24 cellular contexts compared by ENCODE assay signal in genomic region chr1:42178249-42178648, GRCh38. TPM values are rescaled to one million over a fixed set of nuclear protein-coding genes. Genes with fewer than 3 reads are reported as not detected.
DNase-seq lines count a peak whose midpoint lies in the region; ATAC-seq, FAIRE-seq and TF ChIP-seq lines count a peak whose summit lies in the region.
"Had no signal": no experiment of that assay in that cellular context is flagged by ENCODE, and none has a peak within 500 bp of the region (broad histone marks: within the 10 kb centered on the region; RNA-seq: fewer than 3 reads in every experiment).

No MANE protein-coding gene starts in this region.

- no peaks in the 10 kb centered on the region for H3K27me3 ChIP-seq in PC-9 (ENCODE audit: insufficient read depth, low read depth)
- H3K27me3 ChIP-seq: body of pancreas, MG63 had no signal

- no peak for TF ChIP-seq POLR2A in A549 (IDR thresholded peaks at IDR 0.05; ENCODE audit: low read length)

- no peaks in the 10 kb centered on the region for H3K9me3 ChIP-seq in A549
- H3K9me3 ChIP-seq in mesodermal cell (ENCODE audit: control insufficient read depth, low read length), result no peaks in the 10 kb centered on the region
- H3K9me3 ChIP-seq in PC-9 (ENCODE audit: insufficient read depth, low read depth), result no peaks in the 10 kb centered on the region
- H3K9me3 ChIP-seq: body of pancreas, MG63, thoracic aorta had no signal

- CTCF ChIA-PET in A549 (lab: Yijun Ruan, JAX) (no interaction called here), PC-9 (lab: Charles Lee) (no interaction called here)

- H3K4me3 Mint-ChIP-seq in brain, result no peak overlapping the region
- H3K4me3 Mint-ChIP-seq: activated CD4-positive, alpha-beta T cell treated with anti-CD3 and anti-CD28 coated beads, Interleukin-2, amount 10 ng/mL, durations not matched to agents 7 days and 5 days; activated naive CD8-positive, alpha-beta T cell treated with anti-CD3 and anti-CD28 coated beads, Interleukin-2, amount 10 ng/mL, durations not matched to agents 7 days and 5 days; activated T-helper 17 cell treated with anti-CD3 and anti-CD28 coated beads, Interleukin-2, amount 50 U/mL, for 72 hours; IgD-negative memory B cell had no signal

- no peak overlapping the region for H3K27ac ChIP-seq in A549
- H3K27ac ChIP-seq in mesodermal cell (ENCODE audit: low read depth, low read length, severe bottlenecking), result peak overlapping the region; percentile 78
- H3K27ac ChIP-seq in PC-9, result no peak overlapping the region
- H3K27ac ChIP-seq: parathyroid adenoma, RWPE1, thoracic aorta had no signal

- no peak for TF ChIP-seq RAD21 in A549 (conservative IDR thresholded peaks at IDR 0.05 in 1 of 2, IDR thresholded peaks at IDR 0.05 in 1 of 2)

- no peaks in the 10 kb centered on the region for H3K9me3 Mint-ChIP-seq in brain
- H3K9me3 Mint-ChIP-seq: activated CD4-positive, alpha-beta T cell treated with anti-CD3 and anti-CD28 coated beads, Interleukin-2, amount 10 ng/mL, durations not matched to agents 7 days and 5 days; activated naive CD8-positive, alpha-beta T cell treated with anti-CD3 and anti-CD28 coated beads, Interleukin-2, amount 10 ng/mL, durations not matched to agents 7 days and 5 days; activated T-helper 17 cell treated with anti-CD3 and anti-CD28 coated beads, Interleukin-2, amount 50 U/mL, for 72 hours; CD4-positive, CD25-positive, alpha-beta regulatory T cell; IgD-negative memory B cell; naive thymus-derived CD8-positive, alpha-beta T cell had no signal

- DNase-seq in A549 (ENCODE audit: low read depth in 1 of 2, low spot score in 1 of 2) (no peak), NCI-H226 (peak; percentile 76), PC-9 (no peak), SIG-M5 treated with dmso at 0.1 percent for 504 hours (lab: John Stamatoyannopoulos, UW; ENCODE audit: unreplicated experiment) (no peak)
- DNase-seq: activated CD4-positive, alpha-beta T cell treated with anti-CD3 and anti-CD28 coated beads, Interleukin-2, amount 10 ng/mL, durations not matched to agents 7 days and 5 days; activated naive CD8-positive, alpha-beta T cell treated with anti-CD3 and anti-CD28 coated beads, Interleukin-2, amount 10 ng/mL, durations not matched to agents 7 days and 5 days; CD4-positive, CD25-positive, alpha-beta regulatory T cell; naive thymus-derived CD8-positive, alpha-beta T cell; NCI-H1694 had no signal

- peaks cover 56% of the 10 kb centered on the region for H3K4me1 Mint-ChIP-seq in brain
- H3K4me1 Mint-ChIP-seq: activated CD4-positive, alpha-beta T cell treated with anti-CD3 and anti-CD28 coated beads, Interleukin-2, amount 10 ng/mL, durations not matched to agents 7 days and 5 days; activated T-helper 17 cell treated with anti-CD3 and anti-CD28 coated beads, Interleukin-2, amount 50 U/mL, for 72 hours had no signal

- no TSS peak for BruUV-seq in PC-9 (replicated peaks; lab: Mats Ljungman, UMichigan)

- TF ChIP-seq EP300 in A549 (IDR thresholded peaks at IDR 0.05), result no peak

- no peak overlapping the region for H3K4me3 ChIP-seq in A549
- no peak overlapping the region for H3K4me3 ChIP-seq in mesodermal cell (ENCODE audit: extremely low read depth, insufficient read depth, low read length, poor library complexity, severe bottlenecking)
- H3K4me3 ChIP-seq in PC-9, result no peak overlapping the region
- H3K4me3 ChIP-seq: body of pancreas, MG63, thoracic aorta had no signal

- FAIRE-seq in A549 (lab: Jason Lieb, UNC), result no peak
- FAIRE-seq: H54, kidney, TTC549 had no signal

- H3K79me2 ChIP-seq in PC-9 (ENCODE audit: low read depth), result no peaks in the 10 kb centered on the region; the same call in 1 of the 2 replicates
- H3K79me2 ChIP-seq: parathyroid adenoma had no signal

- H4K20me1 ChIP-seq in PC-9 (ENCODE audit: insufficient read depth), result 0 out of 2 replicates have a peak, but pooled peaks cover 3% of the 10 kb centered on the region

- no peaks in the 10 kb centered on the region for H3K9me2 ChIP-seq in PC-9 (ENCODE audit: insufficient read depth)

- peaks cover 49% of the 10 kb centered on the region for H3F3A ChIP-seq in PC-9 (ENCODE audit: insufficient read depth, low read depth)

- H3K36me3 Mint-ChIP-seq in brain, result peaks cover 20% of the 10 kb centered on the region

- POLR2A ChIA-PET in A549 (lab: Yijun Ruan, JAX), result no interaction called here
- POLR2A ChIA-PET in PC-9 (lab: Charles Lee; ENCODE audit: unreplicated experiment), result no interaction called here

- TF ChIP-seq CTCF in A549 (IDR thresholded peaks at IDR 0.05), result no peak
- no peak for TF ChIP-seq CTCF in brain (conservative IDR thresholded peaks at IDR 0.05)
- TF ChIP-seq CTCF in PC-9 (conservative IDR thresholded peaks at IDR 0.05), result no peak

- no peak overlapping the region for H2AFZ ChIP-seq in PC-9
- H2AFZ ChIP-seq: parathyroid adenoma had no signal

- peaks cover 49% of the 10 kb centered on the region for H3K36me3 ChIP-seq in mesodermal cell (ENCODE audit: control insufficient read depth, insufficient read depth, low read length)
- H3K36me3 ChIP-seq in PC-9 (ENCODE audit: low read depth), result peaks cover 4% of the 10 kb centered on the region
- H3K36me3 ChIP-seq: thoracic aorta had no signal

- peak overlapping the region in 4 of 5 experiments; percentile 71 to 90 (median 82) for H3K27ac Mint-ChIP-seq in brain
- H3K27ac Mint-ChIP-seq: activated CD4-positive, alpha-beta T cell treated with anti-CD3 and anti-CD28 coated beads, Interleukin-2, amount 10 ng/mL, durations not matched to agents 7 days and 5 days; activated naive CD8-positive, alpha-beta T cell treated with anti-CD3 and anti-CD28 coated beads, Interleukin-2, amount 10 ng/mL, durations not matched to agents 7 days and 5 days had no signal

- intact Hi-C loops in PC-9 (cut with micrococcal nuclease; ENCODE audit: unreplicated experiment), result loop anchor here (10.0 kb wide), 1 partner anchor 277 kb away; the partner anchor contains the start of genes PPCS and ZMYND12

- H3K27me3 Mint-ChIP-seq in brain, result no peaks in the 10 kb centered on the region
- H3K27me3 Mint-ChIP-seq: activated CD4-positive, alpha-beta T cell treated with anti-CD3 and anti-CD28 coated beads, Interleukin-2, amount 10 ng/mL, durations not matched to agents 7 days and 5 days; activated naive CD8-positive, alpha-beta T cell treated with anti-CD3 and anti-CD28 coated beads, Interleukin-2, amount 10 ng/mL, durations not matched to agents 7 days and 5 days; activated T-helper 17 cell treated with anti-CD3 and anti-CD28 coated beads, Interleukin-2, amount 50 U/mL, for 72 hours; CD4-positive, CD25-positive, alpha-beta regulatory T cell; IgD-negative memory B cell; naive thymus-derived CD8-positive, alpha-beta T cell had no signal

- H3K4me1 ChIP-seq in A549 (no peaks in the 10 kb centered on the region), mesodermal cell (ENCODE audit: control insufficient read depth, insufficient read depth, low read length, poor library complexity, severe bottlenecking) (peaks cover 29% of the 10 kb centered on the region), PC-9 (replicated peaks; ENCODE audit: insufficient read depth) (peaks cover 17% of the 10 kb centered on the region)

- ATAC-seq in A549 (no peak), GM21717 (IDR thresholded peaks at IDR 0.05; ENCODE audit: unreplicated experiment) (no peak), GM21786 (IDR thresholded peaks at IDR 0.05; ENCODE audit: unreplicated experiment) (no peak)
- ATAC-seq: activated T-helper 17 cell treated with anti-CD3 and anti-CD28 coated beads, Interleukin-2, amount 50 U/mL, for 72 hours; body of pancreas; naive thymus-derived CD8-positive, alpha-beta T cell had no signal

- 85% methylated on average over 3 of the region's 3 CpGs for WGBS in A549 (ENCODE audit: missing lambda C conversion rate)
- 60 to 62% methylated on average over 2 of the region's 3 CpGs for WGBS in mesodermal cell (ENCODE audit: insufficient coverage in 2 of 2), 2 experiments

- H3K4me2 ChIP-seq in A549 (no peak overlapping the region), PC-9 (no peak overlapping the region)

TF ChIP-seq in A549, 52 proteins besides CTCF, POLR2A, EP300 and RAD21:
- no peak for TF ChIP-seq CHD2 (IDR thresholded peaks at IDR 0.05; ENCODE audit: low read length, partially characterized antibody)
- TF ChIP-seq MAFK (IDR thresholded peaks at IDR 0.05; ENCODE audit: partially characterized antibody), result peak; percentile 12

RNA-seq across cellular contexts. Expression of gene GUCA2A, which starts 13.7 kb away (rescaled TPM):
- polyA plus RNA-seq in A549 (2011; rRNA removed) (not detected in 2 replicates), A549 (2017; fragmentation: RNase III; extraction: RNeasy Plus Mini Kit Qiagen cat#74134 plus additional on column Dnase treatment) (not detected in 3 replicates), brain (ENCODE audit: insufficient read depth, low read depth, low replicate concordance) (not detected)
- polyA plus RNA-seq in A549 (2012; cell fraction: cytosol; rRNA removed), result 0.09 TPM in 1 of 2 replicates, not detected in the other
- not detected in 2 replicates for polyA plus RNA-seq in A549 (2012; cell fraction: nucleus; rRNA removed)
- not detected in 2 replicates for polyA minus RNA-seq in A549 (2011; rRNA and poly(A)+ RNA removed)
- polyA plus RNA-seq in mesodermal cell (2013, experiment 1 of 2), result not detected
- polyA plus RNA-seq in mesodermal cell (2013, experiment 2 of 2), result not detected
- not detected in 2 replicates for total RNA-seq in PC-9 (2021)
- total RNA-seq: activated CD4-positive, alpha-beta T cell treated with anti-CD3 and anti-CD28 coated beads, Interleukin-2, amount 10 ng/mL, durations not matched to agents 7 days and 5 days; activated naive CD8-positive, alpha-beta T cell treated with anti-CD3 and anti-CD28 coated beads, Interleukin-2, amount 10 ng/mL, durations not matched to agents 7 days and 5 days; activated T-helper 17 cell treated with anti-CD3 and anti-CD28 coated beads, Interleukin-2, amount 50 U/mL, for 72 hours; body of pancreas; CD4-positive, CD25-positive, alpha-beta regulatory T cell; kidney; naive thymus-derived CD8-positive, alpha-beta T cell; sciatic nerve; thoracic aorta had no signal
- polyA plus RNA-seq: CD4-positive, CD25-positive, alpha-beta regulatory T cell; IgD-negative memory B cell; naive thymus-derived CD8-positive, alpha-beta T cell had no signal

RNA-seq across cellular contexts. Expression of gene GUCA2B, which starts 25.0 kb away (rescaled TPM):
- polyA plus RNA-seq in A549 (2011; rRNA removed) (not detected in 2 replicates), A549 (2017; fragmentation: RNase III; extraction: RNeasy Plus Mini Kit Qiagen cat#74134 plus additional on column Dnase treatment) (0.17 TPM in 1 of 3 replicates, not detected in the others), brain (ENCODE audit: insufficient read depth, low read depth, low replicate concordance) (not detected)
- 0.12 TPM in 1 of 2 replicates, not detected in the other for polyA plus RNA-seq in A549 (2012; cell fraction: cytosol; rRNA removed)
- polyA plus RNA-seq in A549 (2012; cell fraction: nucleus; rRNA removed), result not detected in 2 replicates
- not detected in 2 replicates for polyA minus RNA-seq in A549 (2011; rRNA and poly(A)+ RNA removed)
- not detected for polyA plus RNA-seq in mesodermal cell (2013, experiment 1 of 2)
- not detected for polyA plus RNA-seq in mesodermal cell (2013, experiment 2 of 2)
- not detected in 2 replicates for total RNA-seq in PC-9 (2021)
- total RNA-seq: activated CD4-positive, alpha-beta T cell treated with anti-CD3 and anti-CD28 coated beads, Interleukin-2, amount 10 ng/mL, durations not matched to agents 7 days and 5 days; activated naive CD8-positive, alpha-beta T cell treated with anti-CD3 and anti-CD28 coated beads, Interleukin-2, amount 10 ng/mL, durations not matched to agents 7 days and 5 days; activated T-helper 17 cell treated with anti-CD3 and anti-CD28 coated beads, Interleukin-2, amount 50 U/mL, for 72 hours; body of pancreas; CD4-positive, CD25-positive, alpha-beta regulatory T cell; kidney; naive thymus-derived CD8-positive, alpha-beta T cell; sciatic nerve; thoracic aorta had no signal
- polyA plus RNA-seq: CD4-positive, CD25-positive, alpha-beta regulatory T cell; IgD-negative memory B cell; naive thymus-derived CD8-positive, alpha-beta T cell had no signal
